22 cellular contexts compared by ENCODE assay signal in genomic region chr14:94386085-94387031, GRCh38. TPM values are rescaled to one million over a fixed set of nuclear protein-coding genes. Genes with fewer than 3 reads are reported as not detected.
DNase-seq lines count a peak whose midpoint lies in the region; ATAC-seq lines count a peak whose summit lies in the region.
"Had no signal": no experiment of that assay in that cellular context is flagged by ENCODE, and none has a peak within 500 bp of the region (broad histone marks: within the 10 kb centered on the region; RNA-seq: fewer than 3 reads in every experiment).

No MANE protein-coding gene starts in this region.

- H3K4me1 ChIP-seq in muscle layer of duodenum (ENCODE audit: control insufficient read depth in 1 of 2, insufficient read depth in 2 of 2, low read length in 2 of 2) = peaks cover 4 to 9% of the 10 kb centered on the region in 2 donors
- H3K4me1 ChIP-seq: breast epithelium had no signal

- POLR2A ChIA-PET in activated CD4-positive, alpha-beta T cell treated with anti-CD3 and anti-CD28 coated beads for 36 hours (lab: Charles Lee) = interaction anchor here (1.8 kb wide), 1 partner anchor 10 kb away, joined by 4 read pairs; no protein-coding TSS in a partner anchor

- H3K9me3 ChIP-seq in muscle layer of duodenum (ENCODE audit: control insufficient read depth in 1 of 2, low read length in 2 of 2) = no peaks in the 10 kb centered on the region
- H3K9me3 ChIP-seq: breast epithelium, esophagus muscularis mucosa, prostate gland had no signal

- no peak overlapping the region for H3K4me3 ChIP-seq in muscle layer of duodenum (ENCODE audit: low read depth in 1 of 2, low read length in 2 of 2)
- H3K4me3 ChIP-seq: breast epithelium, esophagus muscularis mucosa, lung, prostate gland had no signal

- H3K9me3 Mint-ChIP-seq in activated CD4-positive, alpha-beta T cell treated with anti-CD3 and anti-CD28 coated beads for 36 hours (ENCODE audit: low read depth) = no peaks in the 10 kb centered on the region
- H3K9me3 Mint-ChIP-seq in activated T-helper 17 cell treated with anti-CD3 and anti-CD28 coated beads, Interleukin-2, amount 50 U/mL, for 72 hours = no peaks in the 10 kb centered on the region
- H3K9me3 Mint-ChIP-seq in natural killer cell treated with Interleukin-12 subunit alpha and Interleukin-12 subunit beta and Interleukin-15 and Interleukin-18, amount 100 ng/mL, for 72 hours = no peaks in the 10 kb centered on the region
- H3K9me3 Mint-ChIP-seq: activated CD4-positive, alpha-beta memory T cell treated with anti-CD3 and anti-CD28 coated beads for 36 hours; activated T-cell treated with anti-CD3 and anti-CD28 coated beads, Interleukin-2, amount 50 U/mL, for 4 hours; CD4-positive, CD25-positive, alpha-beta regulatory T cell; naive thymus-derived CD8-positive, alpha-beta T cell; stimulated activated memory B cell treated with anti-CD40 and anti-IgM and Interleukin-4, amounts not matched to agents 10 μg/mL and 1 μg/mL and 100 μg/mL, for 72 hours had no signal

- H3K27me3 ChIP-seq in muscle layer of duodenum (ENCODE audit: low read depth, low read length) = no peaks in the 10 kb centered on the region
- H3K27me3 ChIP-seq: breast epithelium had no signal

- H3K36me3 ChIP-seq in muscle layer of duodenum (ENCODE audit: control insufficient read depth in 1 of 2, insufficient read depth in 2 of 2, low read length in 2 of 2) = peaks cover 0 to 4% of the 10 kb centered on the region in 2 donors
- H3K36me3 ChIP-seq: breast epithelium, esophagus muscularis mucosa, prostate gland had no signal

- peaks cover 16% of the 10 kb centered on the region for H3K36me3 Mint-ChIP-seq in activated CD4-positive, alpha-beta T cell treated with anti-CD3 and anti-CD28 coated beads for 36 hours (ENCODE audit: low read depth)
- H3K36me3 Mint-ChIP-seq in activated T-helper 17 cell treated with anti-CD3 and anti-CD28 coated beads, Interleukin-2, amount 50 U/mL, for 72 hours (ENCODE audit: low read depth) = peaks cover 24% of the 10 kb centered on the region
- H3K36me3 Mint-ChIP-seq in natural killer cell treated with Interleukin-12 subunit alpha and Interleukin-12 subunit beta and Interleukin-15 and Interleukin-18, amount 100 ng/mL, for 72 hours = no peaks in the 10 kb centered on the region
- H3K36me3 Mint-ChIP-seq: activated CD4-positive, alpha-beta memory T cell treated with anti-CD3 and anti-CD28 coated beads for 36 hours; CD4-positive, CD25-positive, alpha-beta regulatory T cell; naive thymus-derived CD8-positive, alpha-beta T cell; stimulated activated memory B cell treated with anti-CD40 and anti-IgM and Interleukin-4, amounts not matched to agents 10 μg/mL and 1 μg/mL and 100 μg/mL, for 72 hours had no signal

- H3K4me3 Mint-ChIP-seq in activated CD4-positive, alpha-beta T cell treated with anti-CD3 and anti-CD28 coated beads for 36 hours = peak overlapping the region; percentile 34
- H3K4me3 Mint-ChIP-seq in activated T-helper 17 cell treated with anti-CD3 and anti-CD28 coated beads, Interleukin-2, amount 50 U/mL, for 72 hours = peak overlapping the region; percentile 55
- H3K4me3 Mint-ChIP-seq in natural killer cell treated with Interleukin-12 subunit alpha and Interleukin-12 subunit beta and Interleukin-15 and Interleukin-18, amount 100 ng/mL, for 72 hours = no peak overlapping the region
- H3K4me3 Mint-ChIP-seq: activated CD4-positive, alpha-beta memory T cell treated with anti-CD3 and anti-CD28 coated beads for 36 hours; activated T-cell treated with anti-CD3 and anti-CD28 coated beads, Interleukin-2, amount 50 U/mL, for 4 hours; CD4-positive, CD25-positive, alpha-beta regulatory T cell; naive thymus-derived CD8-positive, alpha-beta T cell; stimulated activated memory B cell treated with anti-CD40 and anti-IgM and Interleukin-4, amounts not matched to agents 10 μg/mL and 1 μg/mL and 100 μg/mL, for 72 hours had no signal

- no peak overlapping the region for H3K27ac Mint-ChIP-seq in activated CD4-positive, alpha-beta T cell treated with anti-CD3 and anti-CD28 coated beads for 36 hours
- no peak overlapping the region for H3K27ac Mint-ChIP-seq in activated T-helper 17 cell treated with anti-CD3 and anti-CD28 coated beads, Interleukin-2, amount 50 U/mL, for 72 hours
- H3K27ac Mint-ChIP-seq in natural killer cell treated with Interleukin-12 subunit alpha and Interleukin-12 subunit beta and Interleukin-15 and Interleukin-18, amount 100 ng/mL, for 72 hours = no peak overlapping the region
- H3K27ac Mint-ChIP-seq: activated CD4-positive, alpha-beta memory T cell treated with anti-CD3 and anti-CD28 coated beads for 36 hours; CD4-positive, CD25-positive, alpha-beta regulatory T cell; naive thymus-derived CD8-positive, alpha-beta T cell; stimulated activated memory B cell treated with anti-CD40 and anti-IgM and Interleukin-4, amounts not matched to agents 10 μg/mL and 1 μg/mL and 100 μg/mL, for 72 hours had no signal

- no peak for DNase-seq in activated CD4-positive, alpha-beta T cell treated with anti-CD3 and anti-CD28 coated beads for 36 hours
- DNase-seq in activated CD4-positive, alpha-beta T cell treated with anti-CD3 and anti-CD28 coated beads, Interleukin-2, amount 50 U/mL, for 1 hour = no peak
- DNase-seq in GOT3 (lab: John Stamatoyannopoulos, UW) = no peak
- no peak for DNase-seq in natural killer cell treated with Interleukin-12 subunit alpha and Interleukin-12 subunit beta and Interleukin-15 and Interleukin-18, amount 100 ng/mL, for 72 hours (ENCODE audit: low spot score)
- DNase-seq in hypothalamus (lab: John Stamatoyannopoulos, UW) = no peak
- no peak for DNase-seq in activated naive CD4-positive, alpha-beta T cell treated with anti-CD3 and anti-CD28 coated beads, Interleukin-2, amount 50 U/mL, for 16 hours
- DNase-seq: activated CD4-positive, alpha-beta memory T cell treated with anti-CD3 and anti-CD28 coated beads for 36 hours; activated T-cell treated with anti-CD3 and anti-CD28 coated beads, Interleukin-2, amount 50 U/mL, for 4 hours; CD4-positive, CD25-positive, alpha-beta regulatory T cell; EL; naive thymus-derived CD8-positive, alpha-beta T cell; Right ventricle myocardium superior; T-helper 1 cell had no signal

- CTCF ChIA-PET in activated CD4-positive, alpha-beta T cell treated with anti-CD3 and anti-CD28 coated beads for 36 hours (lab: Charles Lee) = interaction anchor here (0.9 to 1.1 kb wide), 2 partner anchors 91 to 100 kb away, joined by 3 read pairs; no protein-coding TSS in a partner anchor

- no peaks in the 10 kb centered on the region for H3K27me3 Mint-ChIP-seq in activated CD4-positive, alpha-beta T cell treated with anti-CD3 and anti-CD28 coated beads for 36 hours
- no peaks in the 10 kb centered on the region for H3K27me3 Mint-ChIP-seq in activated T-helper 17 cell treated with anti-CD3 and anti-CD28 coated beads, Interleukin-2, amount 50 U/mL, for 72 hours
- H3K27me3 Mint-ChIP-seq in natural killer cell treated with Interleukin-12 subunit alpha and Interleukin-12 subunit beta and Interleukin-15 and Interleukin-18, amount 100 ng/mL, for 72 hours = peaks cover 0 to 2% of the 10 kb centered on the region in 2 donors
- H3K27me3 Mint-ChIP-seq: activated CD4-positive, alpha-beta memory T cell treated with anti-CD3 and anti-CD28 coated beads for 36 hours; naive thymus-derived CD8-positive, alpha-beta T cell; stimulated activated memory B cell treated with anti-CD40 and anti-IgM and Interleukin-4, amounts not matched to agents 10 μg/mL and 1 μg/mL and 100 μg/mL, for 72 hours had no signal

- peaks cover 22% of the 10 kb centered on the region for H3K4me1 Mint-ChIP-seq in activated CD4-positive, alpha-beta T cell treated with anti-CD3 and anti-CD28 coated beads for 36 hours
- peaks cover 14% of the 10 kb centered on the region for H3K4me1 Mint-ChIP-seq in activated T-helper 17 cell treated with anti-CD3 and anti-CD28 coated beads, Interleukin-2, amount 50 U/mL, for 72 hours
- H3K4me1 Mint-ChIP-seq in natural killer cell treated with Interleukin-12 subunit alpha and Interleukin-12 subunit beta and Interleukin-15 and Interleukin-18, amount 100 ng/mL, for 72 hours (ENCODE audit: low read depth in 2 of 2) = peaks cover 0 to 5% of the 10 kb centered on the region in 2 donors
- H3K4me1 Mint-ChIP-seq: CD4-positive, CD25-positive, alpha-beta regulatory T cell; stimulated activated memory B cell treated with anti-CD40 and anti-IgM and Interleukin-4, amounts not matched to agents 10 μg/mL and 1 μg/mL and 100 μg/mL, for 72 hours had no signal

- no peak for ATAC-seq in activated CD4-positive, alpha-beta T cell treated with anti-CD3 and anti-CD28 coated beads for 36 hours
- no peak for ATAC-seq in activated T-helper 17 cell treated with anti-CD3 and anti-CD28 coated beads, Interleukin-2, amount 50 U/mL, for 72 hours (replicated peaks)
- no peak for ATAC-seq in natural killer cell treated with Interleukin-12 subunit alpha and Interleukin-12 subunit beta and Interleukin-15 and Interleukin-18, amount 100 ng/mL, for 72 hours
- ATAC-seq: activated T-cell treated with anti-CD3 and anti-CD28 coated beads, Interleukin-2, amount 50 U/mL, for 4 hours; naive thymus-derived CD8-positive, alpha-beta T cell; stimulated activated memory B cell treated with anti-CD40 and anti-IgM and Interleukin-4, amounts not matched to agents 10 μg/mL and 1 μg/mL and 100 μg/mL, for 72 hours had no signal

- H3K27ac ChIP-seq in muscle layer of duodenum (ENCODE audit: low read length) = peak overlapping the region; percentile 29
- H3K27ac ChIP-seq: prostate gland had no signal

- intact Hi-C loops in activated CD4-positive, alpha-beta T cell treated with anti-CD3 and anti-CD28 coated beads for 36 hours (cut with DNase I, micrococcal nuclease) = no loop called here

RNA-seq across cellular contexts. Expression of gene SERPINA1, which starts 2.0 kb away (rescaled TPM):
- total RNA-seq in activated CD4-positive, alpha-beta T cell treated with anti-CD3 and anti-CD28 coated beads for 36 hours = 100 to 1,000 TPM; 102 to 140 TPM
- 100 to 1,000 TPM in 1 of 2 donors, 1 to 10 TPM in 1; 1.3 to 160 TPM for total RNA-seq in activated T-helper 17 cell treated with anti-CD3 and anti-CD28 coated beads, Interleukin-2, amount 50 U/mL, for 72 hours
- under 1 TPM in 1 of 2 donors, not detected in 1; 0.38 TPM for total RNA-seq in natural killer cell treated with Interleukin-12 subunit alpha and Interleukin-12 subunit beta and Interleukin-15 and Interleukin-18, amount 100 ng/mL, for 72 hours
- total RNA-seq: CD4-positive, CD25-positive, alpha-beta regulatory T cell; naive thymus-derived CD8-positive, alpha-beta T cell had no signal

RNA-seq across cellular contexts. Expression of gene SERPINA2, which starts 19.9 kb away (rescaled TPM):
- total RNA-seq in activated CD4-positive, alpha-beta T cell treated with anti-CD3 and anti-CD28 coated beads for 36 hours = not detected
- under 1 TPM in 1 of 2 donors, not detected in 1; 0.29 TPM for total RNA-seq in activated T-helper 17 cell treated with anti-CD3 and anti-CD28 coated beads, Interleukin-2, amount 50 U/mL, for 72 hours
- not detected for total RNA-seq in natural killer cell treated with Interleukin-12 subunit alpha and Interleukin-12 subunit beta and Interleukin-15 and Interleukin-18, amount 100 ng/mL, for 72 hours
- total RNA-seq: activated CD4-positive, alpha-beta memory T cell treated with anti-CD3 and anti-CD28 coated beads for 36 hours; activated T-cell treated with anti-CD3 and anti-CD28 coated beads, Interleukin-2, amount 50 U/mL, for 4 hours; breast epithelium; CD4-positive, CD25-positive, alpha-beta regulatory T cell; esophagus muscularis mucosa; glomerular endothelial cell; lung; naive thymus-derived CD8-positive, alpha-beta T cell; prostate gland; Right ventricle myocardium superior; ureter had no signal
